Comparison of ENCODE assay signal across 2 cellular contexts in genomic region chr6:147234685-147235084, GRCh38.
A peak's percentile ranks its signal among the peaks of the same experiment; 100 is the strongest.
TF ChIP-seq lines count a peak whose summit lies in the region.

No MANE protein-coding gene starts in this region.

TF ChIP-seq in HepG2, 621 proteins besides CTCF, POLR2A, EP300 and RAD21:
- TF ChIP-seq MAFK (conservative IDR thresholded peaks at IDR 0.05 in 1 of 2, IDR thresholded peaks at IDR 0.05 in 1 of 2; ENCODE audit: low read length in 2 of 2) (peak; percentile 99), CCAR2 (optimal IDR thresholded peaks at IDR 0.05; ENCODE audit: low read depth, low read length) (no peak), MAFF (IDR thresholded peaks at IDR 0.05; ENCODE audit: low read depth, low read length) (peak; percentile 99)

TF ChIP-seq in IMR-90, 13 proteins besides CTCF, POLR2A, EP300 and RAD21:
- no peak for TF ChIP-seq RCOR1 (IDR thresholded peaks at IDR 0.05; ENCODE audit: insufficient replicate concordance, low read length)
- TF ChIP-seq ELK1 (IDR thresholded peaks at IDR 0.05; ENCODE audit: borderline replicate concordance, low read depth, low read length), result no peak
- peak; percentile 96 for TF ChIP-seq MAFK (IDR thresholded peaks at IDR 0.05; ENCODE audit: low read depth, low read length)
